25 cellular contexts compared by ENCODE assay signal in the genomic region with DNA sequence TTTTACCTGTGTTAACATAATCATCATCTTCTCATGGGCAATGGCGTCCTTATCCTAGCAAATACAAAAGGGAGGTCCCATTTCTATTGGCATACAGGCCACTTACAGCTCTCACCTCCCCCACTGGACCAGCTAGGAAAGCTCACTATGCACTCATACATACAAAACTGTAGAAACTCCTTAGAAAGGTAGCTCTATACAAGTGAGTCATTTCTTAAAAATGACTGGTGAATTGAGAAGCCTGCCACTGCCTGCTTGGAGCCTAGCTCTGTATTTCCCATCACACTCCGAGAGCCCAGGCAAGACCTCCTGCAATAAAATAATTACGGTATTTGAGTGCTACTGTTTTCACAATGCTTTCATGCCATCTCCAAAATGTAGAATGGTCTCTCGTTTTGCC.
"Had no signal": no experiment of that assay in that cellular context is flagged by ENCODE, and none has a peak within 500 bp of the region (broad histone marks: within the 10 kb centered on the region; RNA-seq: fewer than 3 reads in every experiment).

No MANE protein-coding gene starts in this region.

- H3K36me3 ChIP-seq: brain microvascular endothelial cell, MG63, Peyer's patch had no signal

- DNase-seq: activated B cell treated with CpG ODN at 0.5 μM for 24 hours; activated CD4-positive, alpha-beta memory T cell treated with anti-CD3 and anti-CD28 coated beads for 36 hours; activated CD4-positive, alpha-beta T cell treated with anti-CD3 and anti-CD28 coated beads, Interleukin-2, amount 10 ng/mL, durations not matched to agents 7 days and 5 days; activated CD8-positive, alpha-beta memory T cell treated with anti-CD3 and anti-CD28 coated beads for 24 hours; activated effector memory CD4-positive, alpha-beta T cell treated with anti-CD3 and anti-CD28 coated beads, Interleukin-2, amount 50 U/mL, for 16 hours; activated naive CD4-positive, alpha-beta T cell treated with Interleukin-2 at 50 U/mL for 16 hours; activated T-cell treated with anti-CD3 and anti-CD28 coated beads, Interleukin-2, amount 50 U/mL, for 4 hours; amygdala; brain microvascular endothelial cell; caudate nucleus; MG63; MV-4-11; NCI-H1092 treated with DMSO at 0.1 percent for 48 hours; NCI-H1417 treated with DMSO at 0.1 percent for 48 hours; NCI-H1694; NCI-H2029; NCI-H510A treated with DMSO at 0.1 percent for 48 hours; NCI-H69; NK-92 treated with Interleukin-12 subunit alpha and Interleukin-12 subunit beta, amount 100 ng/mL, for 24 hours; OCI-M1; Peyer's patch; SIG-M5; T-helper 17 cell; T1000 had no signal

- FAIRE-seq: TTC549 had no signal

- H3K4me3 ChIP-seq: MG63, Peyer's patch had no signal

- H3K27me3 ChIP-seq: brain microvascular endothelial cell, MG63, Peyer's patch had no signal
